Comparison of ENCODE assay signal across 8 cellular contexts in genomic region chr1:15741183-15741850, GRCh38. TPM values are rescaled to one million over a fixed set of nuclear protein-coding genes. Genes with fewer than 3 reads are reported as not detected.
DNase-seq lines count a peak whose midpoint lies in the region; ATAC-seq and TF ChIP-seq lines count a peak whose summit lies in the region.

No MANE protein-coding gene starts in this region.

- no peak overlapping the region for H3K4me3 Mint-ChIP-seq in activated CD4-positive, alpha-beta memory T cell treated with anti-CD3 and anti-CD28 coated beads, Interleukin-2, amount 10 ng/mL, durations not matched to agents 7 days and 5 days
- no peak overlapping the region for H3K4me3 Mint-ChIP-seq in mesothelial cell of epicardium

- no peaks in the 10 kb centered on the region; the same call in 1 of the 2 replicates for H4K20me1 ChIP-seq in DND-41 (ENCODE audit: insufficient read depth, low read length)

- no peaks in the 10 kb centered on the region for H3K27me3 ChIP-seq in DND-41 (ENCODE audit: insufficient read depth, low read length, poor library complexity)
- H3K27me3 ChIP-seq in effector memory CD4-positive, alpha-beta T cell (replicated peaks; ENCODE audit: control insufficient read depth, insufficient read depth, low read length, poor library complexity, severe bottlenecking), result no peaks in the 10 kb centered on the region

- no peak overlapping the region for H3K9ac ChIP-seq in DND-41 (ENCODE audit: low read depth, low read length)

- H3K79me2 ChIP-seq in DND-41 (ENCODE audit: insufficient read depth, low read length), result no peaks in the 10 kb centered on the region

- peak; percentile 61 for ATAC-seq in DND-41 (ENCODE audit: insufficient read depth, low read depth)
- ATAC-seq in HG03196 (IDR thresholded peaks at IDR 0.05; ENCODE audit: unreplicated experiment), result peak; percentile 55
- ATAC-seq in GM18517 (IDR thresholded peaks at IDR 0.05; ENCODE audit: unreplicated experiment), result no peak

- H3K4me1 Mint-ChIP-seq in activated CD4-positive, alpha-beta memory T cell treated with anti-CD3 and anti-CD28 coated beads, Interleukin-2, amount 10 ng/mL, durations not matched to agents 7 days and 5 days, result peaks cover 5% of the 10 kb centered on the region
- peaks cover 5% of the 10 kb centered on the region for H3K4me1 Mint-ChIP-seq in mesothelial cell of epicardium

- no peaks in the 10 kb centered on the region for H3K9me3 Mint-ChIP-seq in activated CD4-positive, alpha-beta memory T cell treated with anti-CD3 and anti-CD28 coated beads, Interleukin-2, amount 10 ng/mL, durations not matched to agents 7 days and 5 days
- H3K9me3 Mint-ChIP-seq in mesothelial cell of epicardium, result no peaks in the 10 kb centered on the region

- H3K4me3 ChIP-seq in DND-41 (ENCODE audit: low read depth in 1 of 2, low read length in 2 of 2), result no peak overlapping the region
- no peak overlapping the region for H3K4me3 ChIP-seq in effector memory CD4-positive, alpha-beta T cell (ENCODE audit: insufficient read depth, low read depth, low read length, poor library complexity, severe bottlenecking)

- H3K27me3 Mint-ChIP-seq in activated CD4-positive, alpha-beta memory T cell treated with anti-CD3 and anti-CD28 coated beads, Interleukin-2, amount 10 ng/mL, durations not matched to agents 7 days and 5 days, result no peaks in the 10 kb centered on the region
- no peaks in the 10 kb centered on the region for H3K27me3 Mint-ChIP-seq in mesothelial cell of epicardium (ENCODE audit: low read depth)

- H3K36me3 ChIP-seq in DND-41 (ENCODE audit: insufficient read depth, low read length), result no peaks in the 10 kb centered on the region
- H3K36me3 ChIP-seq in effector memory CD4-positive, alpha-beta T cell (ENCODE audit: control insufficient read depth, insufficient read depth, low read length), result no peaks in the 10 kb centered on the region

- H3K4me2 ChIP-seq in DND-41 (ENCODE audit: insufficient read depth, low read length), result no peak overlapping the region

- no peak overlapping the region for H3K27ac Mint-ChIP-seq in activated CD4-positive, alpha-beta memory T cell treated with anti-CD3 and anti-CD28 coated beads, Interleukin-2, amount 10 ng/mL, durations not matched to agents 7 days and 5 days
- H3K27ac Mint-ChIP-seq in mesothelial cell of epicardium, result no peak overlapping the region

- H3K9me3 ChIP-seq in DND-41 (ENCODE audit: insufficient read depth, low read length, severe bottlenecking), result no peaks in the 10 kb centered on the region
- H3K9me3 ChIP-seq in effector memory CD4-positive, alpha-beta T cell (ENCODE audit: control insufficient read depth, low read length), result no peaks in the 10 kb centered on the region

- POLR2A ChIA-PET in activated CD4-positive, alpha-beta memory T cell treated with anti-CD3 and anti-CD28 coated beads, Interleukin-2, amount 10 ng/mL, durations not matched to agents 7 days and 5 days (lab: Charles Lee), result no interaction called here

- no peak overlapping the region for H3K27ac ChIP-seq in DND-41 (ENCODE audit: low read length)
- H3K27ac ChIP-seq in effector memory CD4-positive, alpha-beta T cell (ENCODE audit: insufficient read depth, low read length, poor library complexity, severe bottlenecking), result no peak overlapping the region

- TF ChIP-seq CTCF in DND-41 (IDR thresholded peaks at IDR 0.05; ENCODE audit: borderline replicate concordance, extremely low read depth, low read length, poor library complexity, severe bottlenecking), result peak; percentile 65
- TF ChIP-seq CTCF in mesothelial cell of epicardium (IDR thresholded peaks at IDR 0.05; ENCODE audit: unreplicated experiment), result peak; percentile 78

- H3K36me3 Mint-ChIP-seq in activated CD4-positive, alpha-beta memory T cell treated with anti-CD3 and anti-CD28 coated beads, Interleukin-2, amount 10 ng/mL, durations not matched to agents 7 days and 5 days (ENCODE audit: low read depth), result no peaks in the 10 kb centered on the region
- no peaks in the 10 kb centered on the region for H3K36me3 Mint-ChIP-seq in mesothelial cell of epicardium

- CTCF ChIA-PET in activated CD4-positive, alpha-beta memory T cell treated with anti-CD3 and anti-CD28 coated beads, Interleukin-2, amount 10 ng/mL, durations not matched to agents 7 days and 5 days (lab: Charles Lee), result interaction anchor here (1.0 to 1.6 kb wide), 4 partner anchors 44 to 176 kb away, joined by 5 to 8 read pairs (median 6); no protein-coding TSS in a partner anchor

- DNase-seq in DND-41 (peak; percentile 32), NCI-H748 treated with DMSO at 0.1 percent for 48 hours (lab: John Stamatoyannopoulos, UW) (peak; percentile 69), mesothelial cell of epicardium (ENCODE audit: low spot score in 2 of 2, unreplicated experiment in 2 of 2) (peak; percentile 71 to 80)
- DNase-seq in activated CD4-positive, alpha-beta memory T cell treated with anti-CD3 and anti-CD28 coated beads, Interleukin-2, amount 10 ng/mL, durations not matched to agents 7 days and 5 days, result peak; percentile 78
- peak; percentile 28 to 37 (median 35) for DNase-seq in effector memory CD4-positive, alpha-beta T cell
- peak; percentile 15 to 25 for DNase-seq in stimulated activated CD8-positive, alpha-beta memory T cell treated with anti-CD3 and anti-CD28 coated beads, Interleukin-2, amount 100 ng/mL, for 1 hour (ENCODE audit: low read depth in 2 of 2)

- H3K4me1 ChIP-seq in DND-41 (ENCODE audit: insufficient read depth, low read length), result no peaks in the 10 kb centered on the region
- H3K4me1 ChIP-seq in effector memory CD4-positive, alpha-beta T cell (ENCODE audit: control insufficient read depth, insufficient read depth, low read length, poor library complexity, severe bottlenecking), result no peaks in the 10 kb centered on the region

- no peak overlapping the region for H2AFZ ChIP-seq in DND-41 (ENCODE audit: low read depth, low read length)

RNA-seq across cellular contexts. Expression of gene TMEM82, which starts 1.0 kb away (rescaled TPM):
- total RNA-seq in activated CD4-positive, alpha-beta memory T cell treated with anti-CD3 and anti-CD28 coated beads, Interleukin-2, amount 10 ng/mL, durations not matched to agents 7 days and 5 days, result not detected
- not detected in 3 replicates for total RNA-seq in mesothelial cell of epicardium

RNA-seq across cellular contexts. Expression of gene SLC25A34, which starts 5.3 kb away (rescaled TPM):
- 1 to 10 TPM; 1.4 to 1.9 TPM for total RNA-seq in activated CD4-positive, alpha-beta memory T cell treated with anti-CD3 and anti-CD28 coated beads, Interleukin-2, amount 10 ng/mL, durations not matched to agents 7 days and 5 days
- 6.1 to 7.0 TPM (median 6.6 TPM) in 3 replicates for total RNA-seq in mesothelial cell of epicardium

RNA-seq across cellular contexts. Expression of gene FBLIM1, which starts 17.3 kb away (rescaled TPM):
- not detected for total RNA-seq in activated CD4-positive, alpha-beta memory T cell treated with anti-CD3 and anti-CD28 coated beads, Interleukin-2, amount 10 ng/mL, durations not matched to agents 7 days and 5 days
- 101 to 103 TPM (median 101 TPM) in 3 replicates for total RNA-seq in mesothelial cell of epicardium

RNA-seq across cellular contexts. Expression of gene PLEKHM2, which starts 57.2 kb away (rescaled TPM):
- total RNA-seq in activated CD4-positive, alpha-beta memory T cell treated with anti-CD3 and anti-CD28 coated beads, Interleukin-2, amount 10 ng/mL, durations not matched to agents 7 days and 5 days, result 10 to 100 TPM; 55.4 to 58.8 TPM
- total RNA-seq in mesothelial cell of epicardium, result 59.9 to 63.0 TPM (median 60.6 TPM) in 3 replicates

Comparison
In these comparisons a context has a peak if more than half of its experiments do, and no peak if none do; other contexts are left out.
1. DNase-seq: peak in every context shown above with its lines; median percentile 78 in activated CD4-positive, alpha-beta memory T cell treated with anti-CD3 and anti-CD28 coated beads, Interleukin-2, amount 10 ng/mL, durations not matched to agents 7 days and 5 days; 76 in mesothelial cell of epicardium; 69 in NCI-H748 treated with DMSO at 0.1 percent for 48 hours; 35 in effector memory CD4-positive, alpha-beta T cell; 32 in DND-41; 20 in stimulated activated CD8-positive, alpha-beta memory T cell treated with anti-CD3 and anti-CD28 coated beads, Interleukin-2, amount 100 ng/mL, for 1 hour.
2. RNA of gene FBLIM1, which starts 17.3 kb away (total RNA-seq): 101 to 103 TPM in mesothelial cell of epicardium; not detected in activated CD4-positive, alpha-beta memory T cell treated with anti-CD3 and anti-CD28 coated beads, Interleukin-2, amount 10 ng/mL, durations not matched to agents 7 days and 5 days; every median in the first group is over 10 times any median in the second.